14 cellular contexts compared by ENCODE assay signal in the genomic region with DNA sequence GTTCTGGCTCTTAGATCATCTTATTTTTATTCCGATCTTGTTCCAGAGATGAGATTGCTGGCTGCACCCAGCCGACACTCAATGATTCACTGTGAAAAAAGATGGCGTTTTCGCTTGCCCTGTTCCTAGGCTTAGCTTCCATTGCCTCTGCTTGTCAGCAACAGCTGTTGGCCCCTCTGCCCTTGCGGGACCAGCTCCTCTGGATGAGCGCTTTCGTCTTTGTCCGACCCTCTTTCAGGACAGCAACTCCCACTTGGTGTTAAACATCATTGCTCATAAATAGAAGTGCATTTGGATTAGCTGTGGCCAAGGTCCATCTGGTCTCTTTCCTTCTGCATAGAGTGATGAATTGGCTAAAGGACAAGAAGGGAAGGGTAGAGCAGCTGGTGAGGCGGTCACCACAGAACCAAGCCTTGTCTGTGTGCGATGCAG. TPM values are rescaled to one million over a fixed set of nuclear protein-coding genes. Genes with fewer than 3 reads are reported as not detected.
DNase-seq lines count a peak whose midpoint lies in the region; ATAC-seq and FAIRE-seq lines count a peak whose summit lies in the region.
"Had no signal": no experiment of that assay in that cellular context is flagged by ENCODE, and none has a peak within 500 bp of the region (broad histone marks: within the 10 kb centered on the region; RNA-seq: fewer than 3 reads in every experiment).

No MANE protein-coding gene starts in this region.

- H3K27me3 ChIP-seq in layer of hippocampus (ENCODE audit: control insufficient read depth, insufficient read depth, low read length), result no peaks in the 10 kb centered on the region
- H3K27me3 ChIP-seq in small intestine (ENCODE audit: control insufficient read depth in 2 of 2, insufficient read depth in 2 of 2, low read length in 2 of 2), result no peaks in the 10 kb centered on the region
- H3K27me3 ChIP-seq: gastroesophageal sphincter had no signal

- peak; percentile 73 to 91 for DNase-seq in NCI-H524 (lab: John Stamatoyannopoulos, UW)
- DNase-seq in cerebellar cortex (ENCODE audit: low spot score), result peak; percentile 94
- DNase-seq in small intestine, result peak; percentile 87
- no peak for DNase-seq in NK-92 (lab: John Stamatoyannopoulos, UW; ENCODE audit: unreplicated experiment)
- no peak for DNase-seq in COR-L47 (lab: John Stamatoyannopoulos, UW)
- DNase-seq: activated CD4-positive, alpha-beta T cell treated with anti-CD3 and anti-CD28 coated beads, Interleukin-2, amount 50 U/mL, for 4 hours; activated T-cell treated with anti-CD3 and anti-CD28 coated beads, Interleukin-2, amount 50 U/mL, for 72 hours; NCI-H1105; NCI-H345 had no signal

- no peaks in the 10 kb centered on the region for H3K36me3 ChIP-seq in small intestine (ENCODE audit: control insufficient read depth in 2 of 2, insufficient read depth in 2 of 2, low read length in 2 of 2)
- H3K36me3 ChIP-seq: gastroesophageal sphincter had no signal

- ATAC-seq in HG03175 (IDR thresholded peaks at IDR 0.05; ENCODE audit: unreplicated experiment), result no peak
- ATAC-seq: activated T-cell treated with anti-CD3 and anti-CD28 coated beads, Interleukin-2, amount 50 U/mL, for 72 hours; gastroesophageal sphincter had no signal

- WGBS in small intestine, 3 donors, result 25 to 47% (median 34%) methylated on average over 10 of the region's 10 CpGs

- no peaks in the 10 kb centered on the region for H3K9me3 ChIP-seq in small intestine (ENCODE audit: control insufficient read depth, low read depth)
- H3K9me3 ChIP-seq: gastroesophageal sphincter had no signal

- H3K4me3 ChIP-seq in small intestine (ENCODE audit: low read depth in 1 of 2, low read length in 2 of 2), result no peak overlapping the region
- H3K4me3 ChIP-seq: gastroesophageal sphincter had no signal

- FAIRE-seq in small intestine (lab: Jason Lieb, UNC), result no peak
- FAIRE-seq: GM18507, islet of Langerhans had no signal

- peak overlapping the region; percentile 43 for H3K27ac ChIP-seq in layer of hippocampus (ENCODE audit: low read depth, low read length)
- peak overlapping the region; percentile 32 to 74 for H3K27ac ChIP-seq in small intestine (ENCODE audit: low read depth in 1 of 2, low read length in 1 of 2)

- H3K4me1 ChIP-seq in small intestine (ENCODE audit: control insufficient read depth in 2 of 2, insufficient read depth in 1 of 2, low read depth in 1 of 2, low read length in 1 of 2), result peaks cover 2 to 9% of the 10 kb centered on the region in 2 donors

RNA-seq across cellular contexts. Expression of a gene that starts 43.5 kb away (rescaled TPM):
- 10 to 100 TPM; 27.1 to 35.1 (median 28.9) TPM for polyA plus RNA-seq in small intestine

Comparison
In these comparisons a context has a peak if more than half of its experiments do, and no peak if none do; other contexts are left out.
1. DNase-seq: peak in NCI-H524 (2 of 2), cerebellar cortex (single experiment) and small intestine (single experiment); none in NK-92 (single experiment) and COR-L47 (single experiment).